8 cellular contexts compared by ENCODE assay signal in the genomic region with DNA sequence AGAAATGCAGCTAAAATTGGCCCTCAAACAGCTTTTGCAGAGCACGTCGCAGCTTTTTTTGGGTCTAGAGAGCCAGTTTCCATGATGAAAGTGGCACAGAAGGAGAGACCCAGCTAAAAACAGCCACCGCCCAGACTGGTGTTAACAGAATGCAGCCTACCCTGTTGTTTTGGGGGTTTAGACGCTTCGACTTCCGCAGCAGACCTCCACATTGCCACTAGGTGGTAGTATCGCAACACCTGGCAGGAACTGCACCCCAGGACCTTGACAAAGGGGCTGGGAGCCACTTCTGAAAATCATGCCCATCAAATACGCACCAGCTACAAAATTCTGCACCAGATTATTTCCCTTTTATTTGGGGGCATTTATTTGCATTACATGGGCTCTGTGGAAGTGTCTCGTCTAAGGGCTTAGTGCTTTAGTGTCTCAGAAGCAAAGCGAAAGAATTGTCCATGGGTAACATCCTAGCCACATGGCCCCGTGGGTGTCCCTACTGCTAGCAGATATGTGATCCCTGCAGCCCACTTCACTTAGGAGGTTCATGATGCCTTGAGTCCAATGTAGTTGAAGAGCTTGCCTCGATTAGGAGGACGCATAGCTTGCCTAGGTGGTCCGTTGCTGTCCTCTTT.
DNase-seq lines count a peak whose midpoint lies in the region; ATAC-seq and TF ChIP-seq lines count a peak whose summit lies in the region.

No MANE protein-coding gene starts in this region.

- H3K4me3 Mint-ChIP-seq in naive B cell: no peak overlapping the region

- ATAC-seq in HG02763 (IDR thresholded peaks at IDR 0.05; ENCODE audit: unreplicated experiment) (peak; percentile 45), naive B cell (ENCODE audit: low read depth in 2 of 2) (peak; percentile 32 to 40), HG03520 (IDR thresholded peaks at IDR 0.05; ENCODE audit: unreplicated experiment) (no peak)

- DNase-seq in NCI-H510A treated with DMSO at 0.1 percent for 48 hours (lab: John Stamatoyannopoulos, UW) (peak; percentile 15), NCI-H510A (lab: John Stamatoyannopoulos, UW) (no peak), RPMI8226 (peak; percentile 62), epithelial cell of proximal tubule (ENCODE audit: low read depth) (no peak), naive B cell (peak; percentile 9), NCI-H128 (lab: John Stamatoyannopoulos, UW; ENCODE audit: unreplicated experiment) (no peak)

- H3K4me3 ChIP-seq in epithelial cell of proximal tubule (ENCODE audit: low read depth, low read length): no peak overlapping the region

- peaks cover 26 to 47% (median 37%) of the 10 kb centered on the region in 3 donors for H3K27me3 Mint-ChIP-seq in naive B cell

- H3K4me1 Mint-ChIP-seq in naive B cell: peaks cover 0 to 4% (median 0%) of the 10 kb centered on the region in 3 donors

- H3K36me3 Mint-ChIP-seq in naive B cell: no peaks in the 10 kb centered on the region

- peaks cover 0 to 14% (median 5%) of the 10 kb centered on the region in 7 donors for H3K9me3 Mint-ChIP-seq in naive B cell

- TF ChIP-seq CTCF in epithelial cell of proximal tubule (conservative IDR thresholded peaks at IDR 0.05; ENCODE audit: low read depth, low read length): peak; percentile 82

- no peak overlapping the region for H3K27ac Mint-ChIP-seq in naive B cell

Comparison
In these comparisons a context has a peak if more than half of its experiments do, and no peak if none do; other contexts are left out.
1. DNase-seq: peak in NCI-H510A treated with DMSO at 0.1 percent for 48 hours (single experiment), RPMI8226 (single experiment) and naive B cell (single experiment); none in NCI-H510A (single experiment), epithelial cell of proximal tubule (single experiment) and NCI-H128 (single experiment).